Comparison of ENCODE assay signal across 10 cellular contexts in the genomic region with DNA sequence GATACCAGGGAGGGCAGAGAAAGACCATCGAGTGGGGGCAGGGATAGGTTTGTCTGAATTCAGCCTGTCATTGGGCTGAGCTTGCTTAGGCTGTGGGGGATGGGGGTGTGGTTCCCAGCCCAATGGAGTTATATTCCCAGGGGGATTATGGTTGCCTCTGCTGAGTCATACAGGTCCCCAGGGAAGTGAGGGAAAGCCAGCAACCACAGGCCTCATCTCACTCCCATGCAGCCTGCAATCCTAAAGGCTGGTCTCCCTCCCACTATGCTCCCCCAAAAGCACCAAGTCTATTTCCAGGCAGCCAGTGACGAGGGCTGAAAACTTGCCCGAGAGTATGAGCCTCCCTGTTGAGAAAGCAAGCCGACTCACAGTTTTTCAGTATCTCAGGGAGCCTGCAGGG. TPM values are rescaled to one million over a fixed set of nuclear protein-coding genes. Genes with fewer than 3 reads are reported as not detected.
DNase-seq lines count a peak whose midpoint lies in the region; ATAC-seq and TF ChIP-seq lines count a peak whose summit lies in the region.
"Had no signal": no experiment of that assay in that cellular context is flagged by ENCODE, and none has a peak within 500 bp of the region (broad histone marks: within the 10 kb centered on the region; RNA-seq: fewer than 3 reads in every experiment).

No MANE protein-coding gene starts in this region.

- no peaks in the 10 kb centered on the region for H3K36me3 ChIP-seq in brain microvascular endothelial cell (replicated peaks)

- H3K27me3 ChIP-seq in brain microvascular endothelial cell (replicated peaks), result no peaks in the 10 kb centered on the region

- H3K4me1 Mint-ChIP-seq in activated naive CD4-positive, alpha-beta T cell treated with anti-CD3 and anti-CD28 coated beads for 36 hours (ENCODE audit: low read depth), result no peaks in the 10 kb centered on the region

- H3K36me3 Mint-ChIP-seq in activated naive CD4-positive, alpha-beta T cell treated with anti-CD3 and anti-CD28 coated beads for 36 hours (ENCODE audit: low read depth), result no peaks in the 10 kb centered on the region

- peaks cover 6% of the 10 kb centered on the region for H3K27me3 Mint-ChIP-seq in activated naive CD4-positive, alpha-beta T cell treated with anti-CD3 and anti-CD28 coated beads for 36 hours (ENCODE audit: low read depth)

- TF ChIP-seq CTCF in GM12865 (IDR thresholded peaks at IDR 0.05; ENCODE audit: insufficient read depth, low read depth, low read length, missing control alignments) (no peak), NB4 (IDR thresholded peaks at IDR 0.05; ENCODE audit: low read depth, low read length) (no peak), brain microvascular endothelial cell (IDR thresholded peaks at IDR 0.05; ENCODE audit: low read depth, low read length, missing control alignments) (peak; percentile 24)

- H3K4me3 ChIP-seq in GM12865 (ENCODE audit: low read depth, low read length), result no peak overlapping the region
- no peak overlapping the region for H3K4me3 ChIP-seq in NB4 (ENCODE audit: low read depth, low read length)
- H3K4me3 ChIP-seq in brain microvascular endothelial cell (ENCODE audit: low read depth, low read length), result no peak overlapping the region

- intact Hi-C loops in activated naive CD4-positive, alpha-beta T cell treated with anti-CD3 and anti-CD28 coated beads for 36 hours (cut with micrococcal nuclease), result no loop called here

- H3K27ac Mint-ChIP-seq in activated naive CD4-positive, alpha-beta T cell treated with anti-CD3 and anti-CD28 coated beads for 36 hours, result no peak overlapping the region

- no peak overlapping the region for H3K4me3 Mint-ChIP-seq in activated naive CD4-positive, alpha-beta T cell treated with anti-CD3 and anti-CD28 coated beads for 36 hours

- no peaks in the 10 kb centered on the region for H3K9me3 Mint-ChIP-seq in activated naive CD4-positive, alpha-beta T cell treated with anti-CD3 and anti-CD28 coated beads for 36 hours

- in situ Hi-C loops in brain microvascular endothelial cell (cut with HindIII; ENCODE audit: low pct_ligation_motif_present, low sequenced_read_pairs), result no loop called here

- DNase-seq in GM12865 (ENCODE audit: low read depth) (peak; percentile 11), NB4 (ENCODE audit: low read depth) (peak; percentile 79), brain microvascular endothelial cell (peak; percentile 86), non-pigmented ciliary epithelial cell (ENCODE audit: low read depth) (peak; percentile 71), NCI-H748 (lab: John Stamatoyannopoulos, UW; ENCODE audit: unreplicated experiment) (no peak), amygdala (lab: John Stamatoyannopoulos, UW) (no peak)
- no peak for DNase-seq in activated naive CD4-positive, alpha-beta T cell treated with anti-CD3 and anti-CD28 coated beads for 36 hours
- DNase-seq: NCI-H2081, T-helper 2 cell had no signal

- CTCF ChIA-PET in activated naive CD4-positive, alpha-beta T cell treated with anti-CD3 and anti-CD28 coated beads for 36 hours (lab: Charles Lee), result interaction anchor here (1.6 kb wide), 1 partner anchor 614 kb away, joined by 3 read pairs; no protein-coding TSS in a partner anchor

- no peak for TF ChIP-seq POLR2A in NB4 (IDR thresholded peaks at IDR 0.05; ENCODE audit: extremely low read depth, insufficient read length)

- ATAC-seq in GM18861 (IDR thresholded peaks at IDR 0.05; ENCODE audit: unreplicated experiment), result no peak

- no peak overlapping the region for H3K27ac ChIP-seq in brain microvascular endothelial cell

RNA-seq across cellular contexts. Expression of a gene that starts 39.3 kb away (rescaled TPM):
- total RNA-seq in activated naive CD4-positive, alpha-beta T cell treated with anti-CD3 and anti-CD28 coated beads for 36 hours, result not detected

Comparison
In these comparisons a context has a peak if more than half of its experiments do, and no peak if none do; other contexts are left out.
1. DNase-seq: peak in GM12865 (single experiment), NB4 (single experiment), brain microvascular endothelial cell (single experiment) and non-pigmented ciliary epithelial cell (single experiment); none in NCI-H748 (single experiment), amygdala (0 of 56) and activated naive CD4-positive, alpha-beta T cell treated with anti-CD3 and anti-CD28 coated beads for 36 hours (single experiment).